Comparison of ENCODE assay signal across 1 cellular context in the genomic region with DNA sequence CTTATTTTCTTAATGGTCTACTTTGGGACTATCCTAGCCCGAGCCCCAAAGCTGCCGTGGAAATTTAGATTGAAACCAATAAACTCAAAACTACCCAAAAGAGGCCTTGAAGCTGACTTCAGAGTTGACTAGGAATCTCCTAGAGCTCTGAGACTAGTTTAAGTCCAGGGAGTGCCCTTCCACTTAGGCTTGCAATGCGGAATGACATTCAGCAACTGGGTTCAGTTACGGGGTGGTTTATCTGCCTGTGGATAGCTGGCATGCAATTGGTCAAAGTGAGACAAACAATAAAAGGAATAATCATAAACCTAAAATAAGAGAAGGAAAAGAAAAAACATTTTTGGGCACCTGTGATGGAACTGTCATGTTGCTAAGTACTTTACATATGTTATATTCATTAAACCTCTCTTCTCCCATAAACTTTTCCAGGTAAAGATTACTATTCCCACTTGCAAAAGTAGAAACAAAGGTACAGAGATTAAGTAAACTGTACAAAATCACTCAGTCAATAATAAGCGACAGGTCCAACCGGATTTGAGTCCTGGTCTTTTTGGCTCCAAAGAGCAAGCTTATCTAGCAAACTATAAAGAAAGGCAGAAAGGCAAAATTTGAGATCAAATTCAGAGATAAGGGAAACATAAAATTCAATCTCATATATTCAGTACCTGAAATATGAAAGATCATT.
TF ChIP-seq lines count a peak whose summit lies in the region.

No MANE protein-coding gene starts in this region.

TF ChIP-seq in HepG2, 621 proteins besides CTCF, POLR2A, EP300 and RAD21 (continued from another document and continues in another):
- TF ChIP-seq, protein P1, sequence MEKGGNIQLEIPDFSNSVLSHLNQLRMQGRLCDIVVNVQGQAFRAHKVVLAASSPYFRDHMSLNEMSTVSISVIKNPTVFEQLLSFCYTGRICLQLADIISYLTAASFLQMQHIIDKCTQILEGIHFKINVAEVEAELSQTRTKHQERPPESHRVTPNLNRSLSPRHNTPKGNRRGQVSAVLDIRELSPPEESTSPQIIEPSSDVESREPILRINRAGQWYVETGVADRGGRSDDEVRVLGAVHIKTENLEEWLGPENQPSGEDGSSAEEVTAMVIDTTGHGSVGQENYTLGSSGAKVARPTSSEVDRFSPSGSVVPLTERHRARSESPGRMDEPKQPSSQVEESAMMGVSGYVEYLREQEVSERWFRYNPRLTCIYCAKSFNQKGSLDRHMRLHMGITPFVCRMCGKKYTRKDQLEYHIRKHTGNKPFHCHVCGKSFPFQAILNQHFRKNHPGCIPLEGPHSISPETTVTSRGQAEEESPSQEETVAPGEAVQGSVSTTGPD (CRISPR knock-in tag; IDR thresholded peaks at IDR 0.05), result no peak
- no peak for TF ChIP-seq HOXA3 (CRISPR knock-in tag; IDR thresholded peaks at IDR 0.05)
- TF ChIP-seq CC2D1A (CRISPR knock-in tag; IDR thresholded peaks at IDR 0.05), result no peak
- no peak for TF ChIP-seq PBX3 (CRISPR knock-in tag; IDR thresholded peaks at IDR 0.05; ENCODE audit: borderline replicate concordance)
- TF ChIP-seq JUND (CRISPR knock-in tag; IDR thresholded peaks at IDR 0.05), result no peak
- peak; percentile 70 for TF ChIP-seq POGZ (CRISPR knock-in tag; IDR thresholded peaks at IDR 0.05)
- TF ChIP-seq IRF9 (CRISPR knock-in tag; IDR thresholded peaks at IDR 0.05; ENCODE audit: borderline replicate concordance), result no peak
- no peak for TF ChIP-seq ZNF639 (CRISPR knock-in tag; conservative IDR thresholded peaks at IDR 0.05)
- no peak for TF ChIP-seq RAD51 (IDR thresholded peaks at IDR 0.05; ENCODE audit: borderline replicate concordance)
- no peak for TF ChIP-seq IKZF1 (IDR thresholded peaks at IDR 0.05)
- TF ChIP-seq ERF (CRISPR knock-in tag; IDR thresholded peaks at IDR 0.05), result no peak
- TF ChIP-seq MAX (IDR thresholded peaks at IDR 0.05), result no peak
- no peak for TF ChIP-seq MEIS1 (CRISPR knock-in tag; IDR thresholded peaks at IDR 0.05; ENCODE audit: borderline replicate concordance)
- TF ChIP-seq ZNF550 (CRISPR knock-in tag; IDR thresholded peaks at IDR 0.05; ENCODE audit: borderline replicate concordance), result no peak
- no peak for TF ChIP-seq NFATC3 (CRISPR knock-in tag; IDR thresholded peaks at IDR 0.05)
- no peak for TF ChIP-seq ZNF3 (CRISPR knock-in tag; IDR thresholded peaks at IDR 0.05)
- TF ChIP-seq ZKSCAN8 (CRISPR knock-in tag; IDR thresholded peaks at IDR 0.05; ENCODE audit: borderline replicate concordance), result no peak
- no peak for TF ChIP-seq MXD1 (CRISPR knock-in tag; IDR thresholded peaks at IDR 0.05)
- TF ChIP-seq BRF2 (CRISPR knock-in tag; IDR thresholded peaks at IDR 0.05), result no peak
- no peak for TF ChIP-seq NFE2L2 (IDR thresholded peaks at IDR 0.05; ENCODE audit: low read length)
- TF ChIP-seq STAT6 (CRISPR knock-in tag; IDR thresholded peaks at IDR 0.05; ENCODE audit: borderline replicate concordance), result no peak
- TF ChIP-seq ASH2L (IDR thresholded peaks at IDR 0.05; ENCODE audit: insufficient read length, low read depth, low read length), result peak; percentile 49
- TF ChIP-seq MBNL3 (CRISPR knock-in tag; conservative IDR thresholded peaks at IDR 0.05), result no peak
- no peak for TF ChIP-seq FOXP1 (IDR thresholded peaks at IDR 0.05)
- 0 out of 2 replicates have a peak, but pooled peaks have one; percentile 23 for TF ChIP-seq FOXP1 (CRISPR knock-in tag; IDR thresholded peaks at IDR 0.05)
- no peak for TF ChIP-seq ZFP62 (CRISPR knock-in tag; IDR thresholded peaks at IDR 0.05)
- no peak for TF ChIP-seq FOXA1 (IDR thresholded peaks at IDR 0.05)
- TF ChIP-seq FOXA1 (CRISPR knock-in tag; IDR thresholded peaks at IDR 0.05), result no peak
- TF ChIP-seq DMTF1 (CRISPR knock-in tag; IDR thresholded peaks at IDR 0.05), result no peak
- TF ChIP-seq SP1 (IDR thresholded peaks at IDR 0.05), result no peak
- no peak for TF ChIP-seq SP1 (CRISPR knock-in tag; IDR thresholded peaks at IDR 0.05)
- TF ChIP-seq, protein P2, sequence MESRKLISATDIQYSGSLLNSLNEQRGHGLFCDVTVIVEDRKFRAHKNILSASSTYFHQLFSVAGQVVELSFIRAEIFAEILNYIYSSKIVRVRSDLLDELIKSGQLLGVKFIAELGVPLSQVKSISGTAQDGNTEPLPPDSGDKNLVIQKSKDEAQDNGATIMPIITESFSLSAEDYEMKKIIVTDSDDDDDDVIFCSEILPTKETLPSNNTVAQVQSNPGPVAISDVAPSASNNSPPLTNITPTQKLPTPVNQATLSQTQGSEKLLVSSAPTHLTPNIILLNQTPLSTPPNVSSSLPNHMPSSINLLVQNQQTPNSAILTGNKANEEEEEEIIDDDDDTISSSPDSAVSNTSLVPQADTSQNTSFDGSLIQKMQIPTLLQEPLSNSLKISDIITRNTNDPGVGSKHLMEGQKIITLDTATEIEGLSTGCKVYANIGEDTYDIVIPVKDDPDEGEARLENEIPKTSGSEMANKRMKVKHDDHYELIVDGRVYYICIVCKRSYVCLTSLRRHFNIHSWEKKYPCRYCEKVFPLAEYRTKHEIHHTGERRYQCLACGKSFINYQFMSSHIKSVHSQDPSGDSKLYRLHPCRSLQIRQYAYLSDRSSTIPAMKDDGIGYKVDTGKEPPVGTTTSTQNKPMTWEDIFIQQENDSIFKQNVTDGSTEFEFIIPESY (CRISPR knock-in tag; IDR thresholded peaks at IDR 0.05), result no peak
- TF ChIP-seq KMT2A (CRISPR knock-in tag; IDR thresholded peaks at IDR 0.05), result no peak
- TF ChIP-seq PITX1 (CRISPR knock-in tag; IDR thresholded peaks at IDR 0.05), result no peak
- TF ChIP-seq, protein P3, sequence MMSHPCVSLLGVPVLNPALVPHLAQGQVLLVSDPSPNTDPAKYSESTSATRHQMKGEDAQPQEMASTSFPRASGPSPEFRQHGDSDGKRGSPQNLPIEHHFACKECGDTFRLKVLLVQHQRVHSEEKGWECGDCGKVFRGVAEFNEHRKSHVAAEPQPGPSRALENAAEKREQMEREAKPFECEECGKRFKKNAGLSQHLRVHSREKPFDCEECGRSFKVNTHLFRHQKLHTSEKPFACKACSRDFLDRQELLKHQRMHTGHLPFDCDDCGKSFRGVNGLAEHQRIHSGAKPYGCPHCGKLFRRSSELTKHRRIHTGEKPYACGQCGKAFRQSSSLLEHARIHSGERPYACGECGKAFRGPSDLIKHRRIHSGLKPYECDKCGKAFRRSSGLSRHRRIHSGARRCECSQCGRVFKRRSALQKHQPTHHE (CRISPR knock-in tag; IDR thresholded peaks at IDR 0.05; ENCODE audit: borderline replicate concordance), result no peak
- TF ChIP-seq ZNF546 (CRISPR knock-in tag; conservative IDR thresholded peaks at IDR 0.05), result no peak
- no peak for TF ChIP-seq HIVEP1 (CRISPR knock-in tag; IDR thresholded peaks at IDR 0.05)
- TF ChIP-seq RXRA (CRISPR knock-in tag; IDR thresholded peaks at IDR 0.05), result no peak
- TF ChIP-seq SRSF1 (optimal IDR thresholded peaks at IDR 0.05; ENCODE audit: low read depth, low read length), result no peak
- TF ChIP-seq ZGPAT (CRISPR knock-in tag; IDR thresholded peaks at IDR 0.05), result no peak
- TF ChIP-seq, protein P4, sequence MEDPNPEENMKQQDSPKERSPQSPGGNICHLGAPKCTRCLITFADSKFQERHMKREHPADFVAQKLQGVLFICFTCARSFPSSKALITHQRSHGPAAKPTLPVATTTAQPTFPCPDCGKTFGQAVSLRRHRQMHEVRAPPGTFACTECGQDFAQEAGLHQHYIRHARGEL (CRISPR knock-in tag; IDR thresholded peaks at IDR 0.05), result no peak
- TF ChIP-seq E2F5 (CRISPR knock-in tag; conservative IDR thresholded peaks at IDR 0.05), result no peak
- TF ChIP-seq FOXJ3 (CRISPR knock-in tag; IDR thresholded peaks at IDR 0.05; ENCODE audit: borderline replicate concordance), result no peak
- no peak for TF ChIP-seq NCOA2 (CRISPR knock-in tag; IDR thresholded peaks at IDR 0.05)
- TF ChIP-seq FOSL2 (CRISPR knock-in tag; IDR thresholded peaks at IDR 0.05), result no peak
